In genomic region chr9:135602789-135603481, GRCh38 we compare ENCODE assay signal across 9 cellular contexts. TPM values are rescaled to one million over a fixed set of nuclear protein-coding genes. Genes with fewer than 3 reads are reported as not detected.
DNase-seq lines count a peak whose midpoint lies in the region; ATAC-seq and TF ChIP-seq lines count a peak whose summit lies in the region.
"Had no signal": no experiment of that assay in that cellular context is flagged by ENCODE, and none has a peak within 500 bp of the region (broad histone marks: within the 10 kb centered on the region; RNA-seq: fewer than 3 reads in every experiment).

No MANE protein-coding gene starts in this region.

- H3K27me3 Mint-ChIP-seq in memory B cell = peaks cover 15% of the 10 kb centered on the region

- H3K27ac ChIP-seq in Karpas-422 (ENCODE audit: low read length) (no peak overlapping the region), coronary artery (no peak overlapping the region)

- no peaks in the 10 kb centered on the region for H3K9me3 Mint-ChIP-seq in memory B cell
- H3K9me3 Mint-ChIP-seq: T-helper 1 cell treated with Interleukin-12 subunit alpha and Interleukin-12 subunit beta and Interleukin-4 antibody, amounts not matched to agents 30 μg/mL and 1 μg/mL, for 36 hours had no signal

- no peaks in the 10 kb centered on the region for H4K20me1 ChIP-seq in Karpas-422 (ENCODE audit: insufficient read depth, low read depth, low read length)

- H3K27ac Mint-ChIP-seq in memory B cell = no peak overlapping the region
- H3K27ac Mint-ChIP-seq: T-helper 1 cell treated with Interleukin-12 subunit alpha and Interleukin-12 subunit beta and Interleukin-4 antibody, amounts not matched to agents 30 μg/mL and 1 μg/mL, for 36 hours had no signal

- H3K4me3 Mint-ChIP-seq in memory B cell = no peak overlapping the region
- H3K4me3 Mint-ChIP-seq: T-helper 1 cell treated with Interleukin-12 subunit alpha and Interleukin-12 subunit beta and Interleukin-4 antibody, amounts not matched to agents 30 μg/mL and 1 μg/mL, for 36 hours had no signal

- H3K36me3 Mint-ChIP-seq in memory B cell = no peaks in the 10 kb centered on the region

- H3K4me1 Mint-ChIP-seq in memory B cell = no peaks in the 10 kb centered on the region

- DNase-seq in EH (ENCODE audit: low read depth) = peak; percentile 36
- DNase-seq in Karpas-422 = peak; percentile 87
- DNase-seq in activated CD4-positive, CD25-positive, alpha-beta regulatory T cell treated with anti-CD3 and anti-CD28 coated beads, Interleukin-2, amount 50 U/mL, for 72 hours = peak; percentile 66
- DNase-seq in coronary artery (ENCODE audit: low spot score) = peak; percentile 55
- DNase-seq in memory B cell (ENCODE audit: low spot score in 2 of 2) = peak; percentile 35 to 49
- peak; percentile 37 for DNase-seq in stimulated activated CD8-positive, alpha-beta memory T cell treated with anti-CD3 and anti-CD28 coated beads, Interleukin-4, amount 100 ng/mL, for 24 hours (ENCODE audit: low read depth)
- DNase-seq in NCI-H146 (lab: John Stamatoyannopoulos, UW) = no peak

- no peaks in the 10 kb centered on the region for H3K4me1 ChIP-seq in Karpas-422 (ENCODE audit: low read length)

- H3K4me2 ChIP-seq in Karpas-422 (ENCODE audit: low read depth, low read length, poor library complexity, severe bottlenecking) = no peak overlapping the region

- H3K9ac ChIP-seq in Karpas-422 (ENCODE audit: low read length) = no peak overlapping the region

- no peaks in the 10 kb centered on the region for H3K9me3 ChIP-seq in Karpas-422 (ENCODE audit: low read length)

- no peaks in the 10 kb centered on the region for H3K27me3 ChIP-seq in Karpas-422 (ENCODE audit: low read length)

- H3K36me3 ChIP-seq in Karpas-422 (ENCODE audit: insufficient read depth, low read length) = no peaks in the 10 kb centered on the region

- H3K9me2 ChIP-seq in Karpas-422 (replicated peaks; ENCODE audit: insufficient read depth, low read length) = no peaks in the 10 kb centered on the region

- H3K4me3 ChIP-seq in Karpas-422 (ENCODE audit: low read length) (no peak overlapping the region), coronary artery (no peak overlapping the region)

- H2AFZ ChIP-seq in Karpas-422 (ENCODE audit: low read length) = no peak overlapping the region

- ATAC-seq in memory B cell (ENCODE audit: low read depth) (no peak), HG02763 (IDR thresholded peaks at IDR 0.05; ENCODE audit: unreplicated experiment) (no peak)

- peak; percentile 57 for TF ChIP-seq CTCF in coronary artery (IDR thresholded peaks at IDR 0.05)

- H3K79me2 ChIP-seq in Karpas-422 (ENCODE audit: low read length) = no peaks in the 10 kb centered on the region

RNA-seq across cellular contexts. Expression of gene GLT6D1, which starts 36.4 kb away (rescaled TPM):
- total RNA-seq in Karpas-422 (2014; rRNA removed; shearing (Covaris generic); ENCODE audit: low replicate concordance) = not detected in 2 replicates

RNA-seq across cellular contexts. Expression of gene PAEP, which starts 41.4 kb away (rescaled TPM):
- total RNA-seq in Karpas-422 (2014; rRNA removed; shearing (Covaris generic); ENCODE audit: low replicate concordance) = not detected in 2 replicates

RNA-seq across cellular contexts. Expression of gene OBP2A, which starts 57.0 kb away (rescaled TPM):
- not detected in 2 replicates for total RNA-seq in Karpas-422 (2014; rRNA removed; shearing (Covaris generic); ENCODE audit: low replicate concordance)
